ENCODE assay signal across 8 cellular contexts in genomic region chr14:50116221-50116956, GRCh38. TPM values are rescaled to one million over a fixed set of nuclear protein-coding genes. Genes with fewer than 3 reads are reported as not detected.
DNase-seq lines count a peak whose midpoint lies in the region; ATAC-seq and TF ChIP-seq lines count a peak whose summit lies in the region.

VCPKMT (minus strand) TSS chr14:50116572; CDS start chr14:50116552, 20 bp downstream.

- peak within 1 kb of the TSS; percentile 91 for H2AFZ ChIP-seq in PC-9

- in situ Hi-C loops in KBM-7 (cut with MboI; ENCODE audit: low pct_unique_long_range_greater_than_20kb, low sequenced_read_pairs): loop anchor here (25.0 kb wide), 1 partner anchor 254 kb away; the partner anchor contains the start of gene NEMF

- no peaks in the 10 kb centered on the region for H3K9me2 ChIP-seq in PC-9 (ENCODE audit: insufficient read depth)

- intact Hi-C loops in PC-9 (cut with micrococcal nuclease; ENCODE audit: unreplicated experiment): loop anchor here (5.0 to 10.0 kb wide), 3 partner anchors 116 to 658 kb away; partner anchors contain the start of genes MAP4K5 and SOS2

- TF ChIP-seq CTCF in PC-9 (conservative IDR thresholded peaks at IDR 0.05): no peak

- DNase-seq in DMS53 treated with DMSO at 0.1 percent for 48 hours (lab: John Stamatoyannopoulos, UW; ENCODE audit: unreplicated experiment): peak; percentile 80
- DNase-seq in KBM-7: peak; percentile 95
- DNase-seq in PC-9: peak; percentile 79 to 93
- peak; percentile 98 for DNase-seq in activated T-cell treated with anti-CD3 and anti-CD28 coated beads, Interleukin-2, amount 50 U/mL, for 1 hour
- DNase-seq in stimulated activated CD8-positive, alpha-beta memory T cell treated with anti-CD3 and anti-CD28 coated beads, Interleukin-4, amount 100 ng/mL, for 4 hours (ENCODE audit: low read depth in 2 of 2, low spot score in 1 of 2): peak; percentile 88 to 91

- H3K9ac ChIP-seq in mucosa of rectum (ENCODE audit: low read depth in 1 of 2, low read length in 2 of 2): peak within 1 kb of the TSS; percentile 82 to 84

- H3K36me3 ChIP-seq in PC-9 (ENCODE audit: low read depth) (peaks cover 22% of the 10 kb centered on the region), esophagus (ENCODE audit: control insufficient read depth in 2 of 2, insufficient read depth in 2 of 2, low read length in 1 of 2) (peaks cover 3 to 10% of the 10 kb centered on the region in 2 donors), mucosa of rectum (ENCODE audit: control insufficient read depth in 2 of 2, insufficient read depth in 2 of 2, low read length in 2 of 2) (peaks cover 12 to 35% of the 10 kb centered on the region in 2 donors)

- H3F3A ChIP-seq in PC-9 (ENCODE audit: insufficient read depth, low read depth): peaks cover 12% of the 10 kb centered on the region

- H3K27ac ChIP-seq in PC-9 (peak within 1 kb of the TSS; percentile 66), esophagus (ENCODE audit: low read depth in 2 of 2, low read length in 1 of 2) (peak within 1 kb of the TSS; percentile 83 to 94), mucosa of rectum (ENCODE audit: low read depth in 2 of 2, low read length in 2 of 2) (peak within 1 kb of the TSS; percentile 89 to 90)

- peak; percentile 96 for ATAC-seq in GM21723 (IDR thresholded peaks at IDR 0.05; ENCODE audit: unreplicated experiment)

- H3K4me3 ChIP-seq in PC-9 (peak within 1 kb of the TSS; percentile 84), esophagus (ENCODE audit: low read depth in 1 of 2, low read length in 2 of 2) (peak within 1 kb of the TSS; percentile 72 to 93), mucosa of rectum (ENCODE audit: low read length in 2 of 2) (peak within 1 kb of the TSS; percentile 87 to 91)

- CTCF ChIA-PET in PC-9 (lab: Charles Lee): interaction anchor here (1.5 kb wide), 1 partner anchor 264 kb away, joined by 6 read pairs; the partner anchor contains the start of gene NEMF

- TSS peak; percentile 99 for BruUV-seq in PC-9 (replicated peaks; lab: Mats Ljungman, UMichigan)

- H3K4me2 ChIP-seq in PC-9: peak within 1 kb of the TSS; percentile 84

- POLR2A ChIA-PET in PC-9 (lab: Charles Lee; ENCODE audit: unreplicated experiment): interaction anchor here (0.5 to 0.7 kb wide), 2 partner anchors 99 to 224 kb away, joined by 3 to 4 read pairs; no protein-coding TSS in a partner anchor

- no peaks in the 10 kb centered on the region for H3K27me3 ChIP-seq in PC-9 (ENCODE audit: insufficient read depth, low read depth)
- no peaks in the 10 kb centered on the region for H3K27me3 ChIP-seq in esophagus (ENCODE audit: control insufficient read depth in 1 of 2, insufficient read depth in 2 of 2, low read length in 2 of 2)
- H3K27me3 ChIP-seq in mucosa of rectum (ENCODE audit: control insufficient read depth in 2 of 2, insufficient read depth in 2 of 2, low read length in 2 of 2): no peaks in the 10 kb centered on the region

- peaks cover 22% of the 10 kb centered on the region for H3K4me1 ChIP-seq in PC-9 (replicated peaks; ENCODE audit: insufficient read depth)
- no peaks in the 10 kb centered on the region for H3K4me1 ChIP-seq in esophagus (ENCODE audit: control insufficient read depth in 2 of 2, insufficient read depth in 2 of 2, low read length in 1 of 2)
- peaks cover 8 to 12% of the 10 kb centered on the region in 2 donors for H3K4me1 ChIP-seq in mucosa of rectum (ENCODE audit: control insufficient read depth in 2 of 2, insufficient read depth in 2 of 2, low read length in 2 of 2)

- H3K79me2 ChIP-seq in PC-9 (ENCODE audit: low read depth): peaks cover 25% of the 10 kb centered on the region

- 0% methylated on average over 56 to 61 of the region's 61 CpGs for WGBS in esophagus, 2 donors

- H3K9me3 ChIP-seq in PC-9 (ENCODE audit: insufficient read depth, low read depth) (no peaks in the 10 kb centered on the region), esophagus (ENCODE audit: control insufficient read depth in 2 of 2, insufficient read depth in 1 of 2, low read depth in 1 of 2, low read length in 1 of 2) (no peaks in the 10 kb centered on the region), mucosa of rectum (ENCODE audit: control insufficient read depth in 2 of 2, low read length in 2 of 2) (no peaks in the 10 kb centered on the region)

- H4K20me1 ChIP-seq in PC-9 (ENCODE audit: insufficient read depth): no peaks in the 10 kb centered on the region

RNA-seq across cellular contexts. Expression of gene VCPKMT, which starts in this region (rescaled TPM):
- 6.5 and 9.4 TPM in 2 replicates for total RNA-seq in PC-9 (2021)
- polyA plus RNA-seq in esophagus: 10 to 100 TPM in 1 of 2 donors, 1 to 10 TPM in 1; 7.1 to 15.5 TPM

Comparison
In these comparisons a context has a peak if more than half of its experiments do, and no peak if none do; other contexts are left out.
1. Peak in every context shown above with its lines: DNase-seq, ATAC-seq, H3K4me3 ChIP-seq and H3K27ac ChIP-seq.